ENCODE assay signal across 16 cellular contexts in the genomic region with DNA sequence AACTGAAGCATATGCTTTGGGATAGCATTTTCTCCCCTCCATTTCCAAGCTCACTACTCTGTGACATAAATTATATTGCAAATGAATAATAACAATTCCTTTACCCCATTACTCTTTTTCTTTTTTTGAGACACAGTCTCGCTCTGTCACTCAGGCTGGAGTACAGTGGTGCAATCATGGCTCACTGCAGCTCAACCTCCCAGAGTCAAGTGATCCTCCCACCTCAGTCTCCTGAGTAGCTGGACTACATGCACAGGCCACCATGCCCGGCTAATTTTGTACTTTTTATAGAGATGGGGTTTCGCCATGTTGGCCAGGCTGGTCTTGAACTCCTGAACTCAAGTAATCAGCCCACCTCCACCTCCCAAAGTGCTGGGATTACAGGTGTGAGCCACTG.
"Had no signal": no experiment of that assay in that cellular context is flagged by ENCODE, and none has a peak within 500 bp of the region (broad histone marks: within the 10 kb centered on the region; RNA-seq: fewer than 3 reads in every experiment).

No MANE protein-coding gene starts in this region.

- H3K36me3 ChIP-seq: brain microvascular endothelial cell, MG63 had no signal

- H3K27ac ChIP-seq: brain microvascular endothelial cell had no signal

- H3K9me3 Mint-ChIP-seq: activated B cell treated with CpG ODN at 0.5 μM for 24 hours; activated CD4-positive, alpha-beta T cell treated with anti-CD3 and anti-CD28 coated beads, Interleukin-2, amount 10 ng/mL, durations not matched to agents 24 days and 14 days; activated naive CD4-positive, alpha-beta T cell treated with anti-CD3 and anti-CD28 coated beads, Interleukin-2, amount 50 U/mL, for 72 hours; activated naive CD8-positive, alpha-beta T cell treated with anti-CD3 and anti-CD28 coated beads, Interleukin-2, amount 50 U/mL, for 24 hours; activated T-cell treated with anti-CD3 and anti-CD28 coated beads, Interleukin-2, amount 50 U/mL, for 24 hours; activated T-helper 1 cell treated with anti-CD3 and anti-CD28 coated beads, Interleukin-12 subunit alpha, Interleukin-12 subunit beta, Interleukin-2, Interleukin-4 antibody, amounts not matched to agents 30 ng/mL and 10 ng/mL and 1 ng/mL, durations not matched to agents 14 hours and 24 hours and 36 hours; T-helper 1 cell treated with Interleukin-12 subunit alpha and Interleukin-12 subunit beta and Interleukin-4 antibody, amounts not matched to agents 30 μg/mL and 1 μg/mL, for 36 hours had no signal

- H3K4me3 Mint-ChIP-seq: activated B cell treated with CpG ODN at 0.5 μM for 24 hours; activated CD4-positive, alpha-beta T cell treated with anti-CD3 and anti-CD28 coated beads, Interleukin-2, amount 10 ng/mL, durations not matched to agents 24 days and 14 days; activated CD8-positive, alpha-beta memory T cell treated with anti-CD3 and anti-CD28 coated beads, Interleukin-2, amount 10 ng/mL, durations not matched to agents 7 days and 5 days; activated naive CD8-positive, alpha-beta T cell treated with anti-CD3 and anti-CD28 coated beads, Interleukin-2, amount 50 U/mL, for 24 hours; activated T-cell treated with anti-CD3 and anti-CD28 coated beads, Interleukin-2, amount 50 U/mL, for 24 hours; activated T-helper 1 cell treated with anti-CD3 and anti-CD28 coated beads, Interleukin-12 subunit alpha, Interleukin-12 subunit beta, Interleukin-2, Interleukin-4 antibody, amounts not matched to agents 30 ng/mL and 10 ng/mL and 1 ng/mL, durations not matched to agents 14 hours and 24 hours and 36 hours; T-helper 1 cell treated with Interleukin-12 subunit alpha and Interleukin-12 subunit beta and Interleukin-4 antibody, amounts not matched to agents 30 μg/mL and 1 μg/mL, for 36 hours had no signal

- H3K4me1 Mint-ChIP-seq: activated B cell treated with CpG ODN at 0.5 μM for 24 hours had no signal

- H3K9me3 ChIP-seq: MG63 had no signal

- H3K27me3 ChIP-seq: brain microvascular endothelial cell, MG63 had no signal

- H3K36me3 Mint-ChIP-seq: activated CD8-positive, alpha-beta memory T cell treated with anti-CD3 and anti-CD28 coated beads, Interleukin-2, amount 10 ng/mL, durations not matched to agents 7 days and 5 days; activated naive CD4-positive, alpha-beta T cell treated with anti-CD3 and anti-CD28 coated beads, Interleukin-2, amount 50 U/mL, for 72 hours had no signal

- H3K27ac Mint-ChIP-seq: activated B cell treated with CpG ODN at 0.5 μM for 24 hours; activated CD4-positive, alpha-beta T cell treated with anti-CD3 and anti-CD28 coated beads, Interleukin-2, amount 10 ng/mL, durations not matched to agents 24 days and 14 days; activated CD8-positive, alpha-beta memory T cell treated with anti-CD3 and anti-CD28 coated beads, Interleukin-2, amount 10 ng/mL, durations not matched to agents 7 days and 5 days; activated naive CD8-positive, alpha-beta T cell treated with anti-CD3 and anti-CD28 coated beads, Interleukin-2, amount 50 U/mL, for 24 hours; activated T-cell treated with anti-CD3 and anti-CD28 coated beads, Interleukin-2, amount 50 U/mL, for 24 hours; activated T-helper 1 cell treated with anti-CD3 and anti-CD28 coated beads, Interleukin-12 subunit alpha, Interleukin-12 subunit beta, Interleukin-2, Interleukin-4 antibody, amounts not matched to agents 30 ng/mL and 10 ng/mL and 1 ng/mL, durations not matched to agents 14 hours and 24 hours and 36 hours; T-helper 1 cell treated with Interleukin-12 subunit alpha and Interleukin-12 subunit beta and Interleukin-4 antibody, amounts not matched to agents 30 μg/mL and 1 μg/mL, for 36 hours had no signal

- H3K4me3 ChIP-seq: MG63 had no signal

- DNase-seq: activated B cell treated with CpG ODN at 0.5 μM for 24 hours; activated CD4-positive, alpha-beta T cell treated with anti-CD3 and anti-CD28 coated beads for 1 hour; activated CD4-positive, alpha-beta T cell treated with anti-CD3 and anti-CD28 coated beads, Interleukin-2, amount 50 U/mL, for 48 hours; activated CD8-positive, alpha-beta memory T cell treated with anti-CD3 and anti-CD28 coated beads, Interleukin-2, amount 10 ng/mL, durations not matched to agents 7 days and 5 days; activated effector memory CD4-positive, alpha-beta T cell treated with Interleukin-2 at 50 U/mL for 16 hours; activated naive CD4-positive, alpha-beta T cell; activated naive CD8-positive, alpha-beta T cell treated with anti-CD3 and anti-CD28 coated beads, Interleukin-2, amount 50 U/mL, for 24 hours; activated T-cell treated with anti-CD3 and anti-CD28 coated beads, Interleukin-2, amount 50 U/mL, for 24 hours; amniotic stem cell; MG63; SHP77 treated with DMSO at 0.1 percent for 48 hours had no signal
